In the genomic region with DNA sequence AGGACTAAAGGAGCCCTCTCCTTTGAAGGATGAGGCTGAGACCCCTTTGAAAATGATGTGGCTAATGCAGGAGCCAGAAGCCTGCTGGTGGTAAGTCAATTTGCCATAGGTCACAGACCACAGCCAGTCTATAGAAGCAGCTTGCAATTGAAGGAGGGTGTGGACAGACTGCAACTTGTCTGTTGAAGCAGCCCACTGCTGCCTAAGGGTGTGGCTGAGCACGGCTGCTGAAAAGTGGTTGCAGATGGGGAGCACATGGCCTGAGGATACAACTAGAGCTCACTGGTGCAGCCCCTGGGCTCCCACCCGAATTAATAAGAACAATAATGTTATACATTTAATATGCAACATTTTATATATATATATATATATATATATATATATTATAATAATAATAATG, we compare ENCODE assay signal across 19 cellular contexts. TPM values are rescaled to one million over a fixed set of nuclear protein-coding genes. Genes with fewer than 3 reads are reported as not detected.
"Had no signal": no experiment of that assay in that cellular context is flagged by ENCODE, and none has a peak within 500 bp of the region (broad histone marks: within the 10 kb centered on the region; RNA-seq: fewer than 3 reads in every experiment).

No MANE protein-coding gene starts in this region.

- H3K4me3 ChIP-seq: colonic mucosa, esophagus squamous epithelium, left ventricle myocardium inferior, tibial artery, vagina had no signal

- H3K9me3 ChIP-seq: colonic mucosa, esophagus squamous epithelium, left ventricle myocardium inferior, tibial artery, vagina had no signal

- ATAC-seq: natural killer cell; stimulated activated memory B cell treated with anti-CD40 and anti-IgM and Interleukin-4, amounts not matched to agents 10 μg/mL and 1 μg/mL and 100 μg/mL, for 72 hours had no signal

- DNase-seq: activated CD4-positive, CD25-positive, alpha-beta regulatory T cell treated with anti-CD3 and anti-CD28 coated beads, Interleukin-2, amount 50 U/mL, for 72 hours; activated naive CD8-positive, alpha-beta T cell treated with anti-CD3 and anti-CD28 coated beads for 36 hours; amygdala; central memory CD4-positive, alpha-beta T cell; colonic mucosa; esophagus squamous epithelium; foreskin fibroblast; hypothalamus; left ventricle myocardium inferior; mesendoderm; natural killer cell; stimulated activated CD4-positive, alpha-beta T cell treated with anti-CD3 and anti-CD28 coated beads, Interleukin-2, amount 100 ng/mL, for 48 hours; tibial artery had no signal

- H3K27ac ChIP-seq: colonic mucosa, esophagus squamous epithelium, left ventricle myocardium inferior, tibial artery, vagina had no signal

- H3K36me3 ChIP-seq: colonic mucosa, esophagus squamous epithelium, left ventricle myocardium inferior, tibial artery, vagina had no signal

- H3K27me3 ChIP-seq: colonic mucosa, tibial artery, vagina had no signal

- H3K4me1 ChIP-seq: colonic mucosa, esophagus squamous epithelium, left ventricle myocardium inferior, tibial artery, vagina had no signal

RNA-seq across cellular contexts. Expression of a gene that starts 11.4 kb away (rescaled TPM):
- total RNA-seq: activated CD8-positive, alpha-beta memory T cell treated with anti-CD3 and anti-CD28 coated beads for 36 hours; activated naive CD8-positive, alpha-beta T cell treated with anti-CD3 and anti-CD28 coated beads for 36 hours; activated T-helper 1 cell treated with anti-CD3 and anti-CD28 coated beads, Interleukin-12 subunit alpha, Interleukin-12 subunit beta, Interleukin-2, Interleukin-4 antibody, amounts not matched to agents 30 ng/mL and 10 ng/mL and 1 ng/mL, durations not matched to agents 14 hours and 24 hours and 36 hours; colonic mucosa; esophagus squamous epithelium; kidney epithelial cell; left ventricle myocardium inferior; natural killer cell; posterior vena cava; vagina had no signal
